8 cellular contexts compared by ENCODE assay signal in the genomic region with DNA sequence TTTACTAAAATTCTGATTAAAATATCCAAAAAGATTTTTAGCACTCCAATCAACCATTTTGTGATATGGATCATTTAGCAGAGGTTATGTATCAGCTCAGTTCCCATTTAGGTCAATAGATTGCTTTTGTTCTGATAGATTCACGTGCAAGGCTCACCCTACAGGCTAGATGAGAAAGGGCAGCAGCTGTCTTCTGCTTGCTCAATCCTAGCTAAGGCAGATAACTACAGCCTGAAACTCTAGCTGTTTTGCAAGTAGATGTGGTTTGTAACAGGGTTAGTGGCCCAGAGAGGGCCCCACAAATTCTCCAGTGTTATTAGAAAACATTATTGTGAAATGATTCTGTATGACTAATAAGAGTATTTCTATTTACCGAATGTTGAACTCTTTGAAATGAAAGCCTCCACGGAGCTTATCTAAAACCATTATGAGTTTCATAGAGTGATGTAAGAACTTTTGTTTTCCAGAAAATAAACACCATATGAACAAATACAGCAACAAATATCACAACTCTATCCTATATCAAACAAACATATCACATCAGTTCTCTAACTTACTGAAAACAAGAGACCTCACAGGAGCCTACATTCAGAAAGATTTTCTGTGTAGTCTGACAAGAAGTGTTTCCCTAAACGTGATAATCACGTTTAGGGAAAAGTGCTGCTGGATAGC.
A peak's percentile ranks its signal among the peaks of the same experiment; 100 is the strongest.
DNase-seq lines count a peak whose midpoint lies in the region; ATAC-seq and TF ChIP-seq lines count a peak whose summit lies in the region.

No MANE protein-coding gene starts in this region.

- H3K9me3 ChIP-seq in sigmoid colon, result no peaks in the 10 kb centered on the region

- WGBS in sigmoid colon, 2 donors, result 29 to 50% methylated on average over 5 of the region's 5 CpGs

- peak; percentile 40 for DNase-seq in activated naive CD4-positive, alpha-beta T cell treated with Interleukin-2 at 50 U/mL for 16 hours
- DNase-seq in activated naive CD4-positive, alpha-beta T cell (lab: John Stamatoyannopoulos, UW), result no peak
- DNase-seq in HuH-7 (ENCODE audit: low spot score) (peak; percentile 11), SKM-1 treated with dmso at 0.1 percent for 144 hours (lab: John Stamatoyannopoulos, UW; ENCODE audit: unreplicated experiment) (peak; percentile 90), fibroblast of the conjunctiva (ENCODE audit: low read depth) (peak; percentile 72), sigmoid colon (peak; percentile 60), NCI-H774 (lab: John Stamatoyannopoulos, UW) (no peak)

- H3K36me3 ChIP-seq in sigmoid colon, result no peaks in the 10 kb centered on the region

- TF ChIP-seq POLR2A in sigmoid colon (IDR thresholded peaks at IDR 0.05), result no peak

- ATAC-seq in GM21737 (IDR thresholded peaks at IDR 0.05; ENCODE audit: unreplicated experiment), result peak; percentile 99

- TF ChIP-seq CTCF in sigmoid colon (IDR thresholded peaks at IDR 0.05), result peak in 2 of 4 experiments; percentile 15 to 32

- no peaks in the 10 kb centered on the region for H3K27me3 ChIP-seq in sigmoid colon

- no peak overlapping the region for H3K27ac ChIP-seq in sigmoid colon

- no peak overlapping the region for H3K4me3 ChIP-seq in sigmoid colon

- no peak for TF ChIP-seq EP300 in sigmoid colon (IDR thresholded peaks at IDR 0.05)

- intact Hi-C loops in sigmoid colon (cut with DNase I), result no loop called here

- H3K4me1 ChIP-seq in sigmoid colon, result peaks cover 0 to 23% (median 20%) of the 10 kb centered on the region in 4 donors

Comparison
In these comparisons a context has a peak if more than half of its experiments do, and no peak if none do; other contexts are left out.
1. DNase-seq: peak in activated naive CD4-positive, alpha-beta T cell treated with Interleukin-2 at 50 U/mL for 16 hours (single experiment), HuH-7 (single experiment), SKM-1 treated with dmso at 0.1 percent for 144 hours (single experiment), fibroblast of the conjunctiva (single experiment) and sigmoid colon (single experiment); none in activated naive CD4-positive, alpha-beta T cell (0 of 4) and NCI-H774 (single experiment).